In genomic region chr6:111812080-111813038, GRCh38 we compare ENCODE assay signal across 10 cellular contexts.
DNase-seq lines count a peak whose midpoint lies in the region; ATAC-seq and TF ChIP-seq lines count a peak whose summit lies in the region.
"Had no signal": no experiment of that assay in that cellular context is flagged by ENCODE, and none has a peak within 500 bp of the region (broad histone marks: within the 10 kb centered on the region; RNA-seq: fewer than 3 reads in every experiment).

No MANE protein-coding gene starts in this region.

- TF ChIP-seq CTCF in nephron progenitor cell (IDR thresholded peaks at IDR 0.05): no peak
- TF ChIP-seq CTCF in neural progenitor cell (IDR thresholded peaks at IDR 0.05): no peak
- TF ChIP-seq CTCF in A673 (conservative IDR thresholded peaks at IDR 0.05; ENCODE audit: low read depth, low read length): no peak

- H3K9me3 ChIP-seq in neural progenitor cell (ENCODE audit: low read depth): no peaks in the 10 kb centered on the region
- no peaks in the 10 kb centered on the region for H3K9me3 ChIP-seq in A673 (ENCODE audit: low read depth, low read length, poor library complexity, severe bottlenecking)

- H2AFZ ChIP-seq in neural progenitor cell (replicated peaks): no peak overlapping the region

- peak overlapping the region; percentile 37 for H3K27ac Mint-ChIP-seq in nephron progenitor cell
- no peak overlapping the region for H3K27ac Mint-ChIP-seq in neural progenitor cell

- intact Hi-C loops in A673 (cut with micrococcal nuclease; ENCODE audit: unreplicated experiment): no loop called here

- H3K36me3 ChIP-seq in neural progenitor cell: no peaks in the 10 kb centered on the region
- no peaks in the 10 kb centered on the region for H3K36me3 ChIP-seq in A673 (ENCODE audit: insufficient read depth, low read length, poor library complexity, severe bottlenecking)

- peaks cover 58% of the 10 kb centered on the region for H3K4me1 Mint-ChIP-seq in nephron progenitor cell
- H3K4me1 Mint-ChIP-seq in neural progenitor cell: peaks cover 28% of the 10 kb centered on the region

- POLR2A ChIA-PET in A673 (lab: Charles Lee; ENCODE audit: low non-redundant PET): interaction anchor here (0.7 kb wide), 1 partner anchor 8 kb away, joined by 7 read pairs; no protein-coding TSS in a partner anchor

- peaks cover 8% of the 10 kb centered on the region for H4K20me1 ChIP-seq in neural progenitor cell (ENCODE audit: low read depth)

- H3K27ac ChIP-seq in neural progenitor cell (no peak overlapping the region), A673 (ENCODE audit: low read depth, low read length, poor library complexity, severe bottlenecking) (no peak overlapping the region)

- no peak overlapping the region for H3K9ac ChIP-seq in neural progenitor cell

- CTCF ChIA-PET in A673 (lab: Charles Lee): no interaction called here

- H3K36me3 Mint-ChIP-seq in nephron progenitor cell (ENCODE audit: low read depth) (peaks cover 21% of the 10 kb centered on the region), neural progenitor cell (peaks cover 19% of the 10 kb centered on the region)

- H3K4me3 ChIP-seq in neural progenitor cell (no peak overlapping the region), A673 (ENCODE audit: low read depth, low read length, poor library complexity, severe bottlenecking) (no peak overlapping the region)

- peaks cover under 1% of the 10 kb centered on the region for H3K27me3 Mint-ChIP-seq in nephron progenitor cell (ENCODE audit: low read depth, poor library complexity)
- H3K27me3 Mint-ChIP-seq in neural progenitor cell (ENCODE audit: insufficient read depth, low read depth): no peaks in the 10 kb centered on the region

- H3K4me3 Mint-ChIP-seq in nephron progenitor cell (peak overlapping the region; percentile 1), neural progenitor cell (no peak overlapping the region)

- no peaks in the 10 kb centered on the region for H3F3A ChIP-seq in neural progenitor cell (ENCODE audit: low read depth)

- no TSS peak for BruUV-seq in A673 (replicated peaks; lab: Mats Ljungman, UMichigan)

- peaks cover 10% of the 10 kb centered on the region for H3K4me1 ChIP-seq in neural progenitor cell
- no peaks in the 10 kb centered on the region for H3K4me1 ChIP-seq in A673 (ENCODE audit: insufficient read depth, low read length, poor library complexity, severe bottlenecking)

- peaks cover 11% of the 10 kb centered on the region for H3K79me2 ChIP-seq in neural progenitor cell (ENCODE audit: low read depth)

- peak; percentile 86 for DNase-seq in ELR (ENCODE audit: low read depth)
- DNase-seq in NCI-H226: peak; percentile 90
- peak; percentile 69 for DNase-seq in amniotic epithelial cell (ENCODE audit: low read depth)
- DNase-seq in nephron progenitor cell: no peak
- no peak for DNase-seq in neural progenitor cell (ENCODE audit: low spot score)
- no peak for DNase-seq in A673 (ENCODE audit: low spot score)
- DNase-seq in stimulated activated CD4-positive, alpha-beta T cell treated with anti-CD3 and anti-CD28 coated beads, Interleukin-2, amount 100 ng/mL, for 24 hours: no peak
- DNase-seq: NCI-H510A treated with DMSO at 0.1 percent for 48 hours; stimulated activated CD4-positive, alpha-beta T cell treated with anti-CD3 and anti-CD28 coated beads, Interleukin-12 subunit alpha, Interleukin-12 subunit beta, amount 100 ng/mL, for 4 hours had no signal

- H3K4me2 ChIP-seq in neural progenitor cell: no peak overlapping the region

- H3K27me3 ChIP-seq in neural progenitor cell: no peaks in the 10 kb centered on the region
- no peaks in the 10 kb centered on the region for H3K27me3 ChIP-seq in A673 (replicated peaks; ENCODE audit: insufficient read depth, low read depth, low read length, poor library complexity)

- H3K9me3 Mint-ChIP-seq in nephron progenitor cell: no peaks in the 10 kb centered on the region
- H3K9me3 Mint-ChIP-seq in neural progenitor cell: no peaks in the 10 kb centered on the region

- ATAC-seq in HG03342 (IDR thresholded peaks at IDR 0.05; ENCODE audit: unreplicated experiment): no peak

Comparison
In these comparisons a context has a peak if more than half of its experiments do, and no peak if none do; other contexts are left out.
1. DNase-seq: peak in ELR (single experiment), NCI-H226 (single experiment) and amniotic epithelial cell (single experiment); none in nephron progenitor cell (single experiment), neural progenitor cell (single experiment), A673 (single experiment) and stimulated activated CD4-positive, alpha-beta T cell treated with anti-CD3 and anti-CD28 coated beads, Interleukin-2, amount 100 ng/mL, for 24 hours (0 of 2).